In the genomic region with DNA sequence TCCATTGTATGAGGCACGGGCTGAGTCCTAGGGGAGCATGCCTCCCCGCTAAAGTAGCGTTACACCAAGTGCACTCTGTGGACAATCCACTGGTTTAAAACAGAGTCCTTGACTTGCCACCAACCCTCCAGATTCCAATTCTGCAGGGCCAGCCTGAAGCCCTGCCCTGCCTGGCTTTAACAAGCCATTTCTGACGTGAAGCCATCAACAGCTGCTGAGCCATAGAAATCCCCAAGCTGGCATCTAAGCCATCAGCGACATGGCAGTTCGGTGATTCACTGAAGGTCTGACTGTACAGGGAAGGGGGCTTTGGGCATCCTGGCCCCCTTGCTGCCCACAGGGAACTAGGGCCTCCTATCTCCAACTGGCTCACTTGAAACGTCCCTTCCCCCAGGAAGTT, we compare ENCODE assay signal across 16 cellular contexts.
DNase-seq lines count a peak whose midpoint lies in the region.
"Had no signal": no experiment of that assay in that cellular context is flagged by ENCODE, and none has a peak within 500 bp of the region (broad histone marks: within the 10 kb centered on the region; RNA-seq: fewer than 3 reads in every experiment).

No MANE protein-coding gene starts in this region.

- H3K4me1 ChIP-seq in neuronal stem cell (ENCODE audit: control insufficient read depth in 2 of 2, insufficient read depth in 1 of 2, low read depth in 1 of 2, low read length in 2 of 2) (peaks cover 0 to 13% of the 10 kb centered on the region in 2 donors), trophoblast cell (ENCODE audit: control insufficient read depth in 1 of 2, insufficient read depth in 2 of 2, low read length in 2 of 2) (peaks cover 18 to 23% of the 10 kb centered on the region in 2 experiments)

- no peak overlapping the region for H3K14ac ChIP-seq in neuronal stem cell (ENCODE audit: low read length)
- no peak overlapping the region for H3K14ac ChIP-seq in trophoblast cell (ENCODE audit: low read length)

- no peak overlapping the region for H4K12ac ChIP-seq in trophoblast cell (ENCODE audit: low read depth, low read length)

- no CpG with 5 or more reads among the region's 7 CpGs for WGBS in neuronal stem cell (ENCODE audit: extremely low coverage in 2 of 2, insufficient read length in 2 of 2, insufficient replicate concordance in 1 of 2), 2 donors
- WGBS in trophoblast cell (ENCODE audit: extremely low coverage, insufficient coverage, insufficient read length) = no CpG with 5 or more reads among the region's 7 CpGs

- no peaks in the 10 kb centered on the region for H3K36me3 Mint-ChIP-seq in T-helper 2 cell treated with Interferon-gamma antibody and Interleukin-4, amounts not matched to agents 5 μg/mL and 100 μg/mL, for 36 hours (ENCODE audit: low read depth)
- H3K36me3 Mint-ChIP-seq in dendritic cell treated with granulocyte-macrophage colony-stimulating factor and Interleukin-4, amounts not matched to agents 40 ng/mL and 50 ng/mL, for 4 days (ENCODE audit: low read depth) = no peaks in the 10 kb centered on the region
- no peaks in the 10 kb centered on the region for H3K36me3 Mint-ChIP-seq in activated naive CD4-positive, alpha-beta T cell treated with anti-CD3 and anti-CD28 coated beads for 36 hours (ENCODE audit: low read depth)
- H3K36me3 Mint-ChIP-seq: CD8-positive, alpha-beta T cell had no signal

- no peaks in the 10 kb centered on the region for H3K9me3 Mint-ChIP-seq in T-helper 2 cell treated with Interferon-gamma antibody and Interleukin-4, amounts not matched to agents 5 μg/mL and 100 μg/mL, for 36 hours
- no peaks in the 10 kb centered on the region for H3K9me3 Mint-ChIP-seq in dendritic cell treated with granulocyte-macrophage colony-stimulating factor and Interleukin-4, amounts not matched to agents 40 ng/mL and 50 ng/mL, for 4 days
- no peaks in the 10 kb centered on the region for H3K9me3 Mint-ChIP-seq in activated naive CD4-positive, alpha-beta T cell treated with anti-CD3 and anti-CD28 coated beads for 36 hours
- H3K9me3 Mint-ChIP-seq: CD8-positive, alpha-beta T cell; HFFc6 had no signal

- H3K27ac ChIP-seq in neuronal stem cell (replicated peaks; ENCODE audit: low read length) (no peak overlapping the region), trophoblast cell (ENCODE audit: low read depth, low read length) (no peak overlapping the region)
- H3K27ac ChIP-seq: 22Rv1, HL-60 had no signal

- peaks cover 3% of the 10 kb centered on the region for H3K79me2 ChIP-seq in trophoblast cell (ENCODE audit: control insufficient read depth, insufficient read depth, low read length, poor library complexity)

- no peak overlapping the region for H2AK5ac ChIP-seq in neuronal stem cell (ENCODE audit: low read depth, low read length)
- H2AK5ac ChIP-seq in trophoblast cell (ENCODE audit: low read length) = no peak overlapping the region

- H3K36me3 ChIP-seq in neuronal stem cell (replicated peaks in 1 of 2; ENCODE audit: control insufficient read depth in 2 of 2, insufficient read depth in 2 of 2, low read length in 2 of 2) (no peaks in the 10 kb centered on the region), trophoblast cell (ENCODE audit: control insufficient read depth in 1 of 2, insufficient read depth in 2 of 2, low read length in 2 of 2) (no peaks in the 10 kb centered on the region)

- H2BK12ac ChIP-seq in neuronal stem cell (ENCODE audit: low read length) (no peak overlapping the region), trophoblast cell (ENCODE audit: low read length) (no peak overlapping the region)

- no peak overlapping the region for H3K27ac Mint-ChIP-seq in T-helper 2 cell treated with Interferon-gamma antibody and Interleukin-4, amounts not matched to agents 5 μg/mL and 100 μg/mL, for 36 hours
- peak overlapping the region; percentile 7 for H3K27ac Mint-ChIP-seq in dendritic cell treated with granulocyte-macrophage colony-stimulating factor and Interleukin-4, amounts not matched to agents 40 ng/mL and 50 ng/mL, for 4 days
- H3K27ac Mint-ChIP-seq in activated naive CD4-positive, alpha-beta T cell treated with anti-CD3 and anti-CD28 coated beads for 36 hours = no peak overlapping the region
- H3K27ac Mint-ChIP-seq: CD14-positive monocyte; CD8-positive, alpha-beta T cell; HFFc6 had no signal

- intact Hi-C loops in dendritic cell treated with granulocyte-macrophage colony-stimulating factor and Interleukin-4, amounts not matched to agents 40 ng/mL and 50 ng/mL, for 4 days (cut with micrococcal nuclease) = no loop called here
- intact Hi-C loops in activated naive CD4-positive, alpha-beta T cell treated with anti-CD3 and anti-CD28 coated beads for 36 hours (cut with micrococcal nuclease) = no loop called here

- H3K23ac ChIP-seq in neuronal stem cell (ENCODE audit: low read depth, low read length, poor library complexity) (no peak overlapping the region), trophoblast cell (ENCODE audit: low read length) (no peak overlapping the region)

- no peak overlapping the region for H3K4me2 ChIP-seq in neuronal stem cell (ENCODE audit: insufficient read depth, low read length, poor library complexity, severe bottlenecking)
- no peak overlapping the region for H3K4me2 ChIP-seq in trophoblast cell (ENCODE audit: low read length)

- H3K9me3 ChIP-seq in neuronal stem cell (replicated peaks in 1 of 2; ENCODE audit: control insufficient read depth in 2 of 2, insufficient read depth in 1 of 2, low read depth in 1 of 2, low read length in 2 of 2) (no peaks in the 10 kb centered on the region), trophoblast cell (ENCODE audit: insufficient read depth, low read depth, low read length) (no peaks in the 10 kb centered on the region)

- H3K18ac ChIP-seq in neuronal stem cell (ENCODE audit: low read length) (peak overlapping the region; percentile 6), trophoblast cell (ENCODE audit: low read length) (no peak overlapping the region)

- no peak overlapping the region for H3K4ac ChIP-seq in neuronal stem cell (ENCODE audit: low read length)
- H3K4ac ChIP-seq in trophoblast cell (ENCODE audit: low read depth, low read length) = no peak overlapping the region

- no peak overlapping the region for H2AFZ ChIP-seq in neuronal stem cell (ENCODE audit: low read length)
- no peak overlapping the region for H2AFZ ChIP-seq in trophoblast cell (ENCODE audit: insufficient read depth, low read length, poor library complexity)

- H3K4me1 Mint-ChIP-seq in T-helper 2 cell treated with Interferon-gamma antibody and Interleukin-4, amounts not matched to agents 5 μg/mL and 100 μg/mL, for 36 hours (ENCODE audit: low read depth) = peaks cover 45% of the 10 kb centered on the region
- peaks cover 70% of the 10 kb centered on the region for H3K4me1 Mint-ChIP-seq in dendritic cell treated with granulocyte-macrophage colony-stimulating factor and Interleukin-4, amounts not matched to agents 40 ng/mL and 50 ng/mL, for 4 days (ENCODE audit: low read depth)
- peaks cover 55% of the 10 kb centered on the region for H3K4me1 Mint-ChIP-seq in activated naive CD4-positive, alpha-beta T cell treated with anti-CD3 and anti-CD28 coated beads for 36 hours (ENCODE audit: low read depth)

- H3K9ac ChIP-seq in neuronal stem cell (ENCODE audit: low read depth, low read length, poor library complexity) (no peak overlapping the region), trophoblast cell (ENCODE audit: low read length) (no peak overlapping the region)

- CTCF ChIA-PET in activated naive CD4-positive, alpha-beta T cell treated with anti-CD3 and anti-CD28 coated beads for 36 hours (lab: Charles Lee) = interaction anchor here (0.8 kb wide), 1 partner anchor 30 kb away, joined by 3 read pairs; no protein-coding TSS in a partner anchor

- H3K79me1 ChIP-seq in neuronal stem cell (ENCODE audit: low read depth, low read length) (no peaks in the 10 kb centered on the region), trophoblast cell (ENCODE audit: low read length) (no peaks in the 10 kb centered on the region)

- no peak for DNase-seq in T-helper 2 cell treated with Interferon-gamma antibody and Interleukin-4, amounts not matched to agents 5 μg/mL and 100 μg/mL, for 36 hours (ENCODE audit: low spot score)
- no peak for DNase-seq in T-helper 2 cell
- no peak for DNase-seq in neuronal stem cell (ENCODE audit: low spot score)
- no peak for DNase-seq in NCI-H1436 (lab: John Stamatoyannopoulos, UW)
- DNase-seq in trophoblast cell = no peak
- DNase-seq in activated naive CD4-positive, alpha-beta T cell treated with anti-CD3 and anti-CD28 coated beads for 36 hours = no peak
- DNase-seq: CD8-positive, alpha-beta T cell; COR-L47; DMS53; GF-D8; HCEC 1CT; HFFc6 had no signal

- peaks cover 0 to 3% (median 0%) of the 10 kb centered on the region in 3 experiments for H3K27me3 ChIP-seq in neuronal stem cell (ENCODE audit: control insufficient read depth in 3 of 3, insufficient read depth in 3 of 3, low read depth in 1 of 3, low read length in 3 of 3)
- H3K27me3 ChIP-seq in trophoblast cell (ENCODE audit: insufficient read depth, low read length) = no peaks in the 10 kb centered on the region

- no peak overlapping the region for H2BK5ac ChIP-seq in neuronal stem cell (ENCODE audit: low read length)
- H2BK5ac ChIP-seq in trophoblast cell (ENCODE audit: low read depth, low read length, poor library complexity) = no peak overlapping the region

- H4K8ac ChIP-seq in neuronal stem cell (ENCODE audit: low read depth, low read length) (no peak overlapping the region), trophoblast cell (ENCODE audit: low read depth, low read length) (no peak overlapping the region)

- peak overlapping the region; percentile 9 for H2BK15ac ChIP-seq in neuronal stem cell (ENCODE audit: low read length)

- peak overlapping the region; percentile 5 for H3K4me3 Mint-ChIP-seq in T-helper 2 cell treated with Interferon-gamma antibody and Interleukin-4, amounts not matched to agents 5 μg/mL and 100 μg/mL, for 36 hours
- no peak overlapping the region for H3K4me3 Mint-ChIP-seq in dendritic cell treated with granulocyte-macrophage colony-stimulating factor and Interleukin-4, amounts not matched to agents 40 ng/mL and 50 ng/mL, for 4 days
- no peak overlapping the region for H3K4me3 Mint-ChIP-seq in activated naive CD4-positive, alpha-beta T cell treated with anti-CD3 and anti-CD28 coated beads for 36 hours
- H3K4me3 Mint-ChIP-seq: CD8-positive, alpha-beta T cell; HFFc6 had no signal

- H3K4me3 ChIP-seq in neuronal stem cell (ENCODE audit: low read length in 2 of 2) (no peak overlapping the region), trophoblast cell (ENCODE audit: low read depth, low read length) (no peak overlapping the region)

- H4K91ac ChIP-seq in neuronal stem cell (ENCODE audit: low read depth, low read length, poor library complexity) (no peak overlapping the region), trophoblast cell (ENCODE audit: low read depth, low read length) (no peak overlapping the region)

- no peak overlapping the region for H2BK120ac ChIP-seq in neuronal stem cell (ENCODE audit: low read depth, low read length)
- no peak overlapping the region for H2BK120ac ChIP-seq in trophoblast cell (ENCODE audit: insufficient read depth, low read length, poor library complexity)

- H3K27me3 Mint-ChIP-seq in T-helper 2 cell treated with Interferon-gamma antibody and Interleukin-4, amounts not matched to agents 5 μg/mL and 100 μg/mL, for 36 hours (ENCODE audit: low read depth) = peaks cover 51% of the 10 kb centered on the region
- H3K27me3 Mint-ChIP-seq in dendritic cell treated with granulocyte-macrophage colony-stimulating factor and Interleukin-4, amounts not matched to agents 40 ng/mL and 50 ng/mL, for 4 days = peaks cover 70% of the 10 kb centered on the region
- H3K27me3 Mint-ChIP-seq in activated naive CD4-positive, alpha-beta T cell treated with anti-CD3 and anti-CD28 coated beads for 36 hours (ENCODE audit: low read depth) = peaks cover 1% of the 10 kb centered on the region
